11 cellular contexts compared by ENCODE assay signal in the genomic region with DNA sequence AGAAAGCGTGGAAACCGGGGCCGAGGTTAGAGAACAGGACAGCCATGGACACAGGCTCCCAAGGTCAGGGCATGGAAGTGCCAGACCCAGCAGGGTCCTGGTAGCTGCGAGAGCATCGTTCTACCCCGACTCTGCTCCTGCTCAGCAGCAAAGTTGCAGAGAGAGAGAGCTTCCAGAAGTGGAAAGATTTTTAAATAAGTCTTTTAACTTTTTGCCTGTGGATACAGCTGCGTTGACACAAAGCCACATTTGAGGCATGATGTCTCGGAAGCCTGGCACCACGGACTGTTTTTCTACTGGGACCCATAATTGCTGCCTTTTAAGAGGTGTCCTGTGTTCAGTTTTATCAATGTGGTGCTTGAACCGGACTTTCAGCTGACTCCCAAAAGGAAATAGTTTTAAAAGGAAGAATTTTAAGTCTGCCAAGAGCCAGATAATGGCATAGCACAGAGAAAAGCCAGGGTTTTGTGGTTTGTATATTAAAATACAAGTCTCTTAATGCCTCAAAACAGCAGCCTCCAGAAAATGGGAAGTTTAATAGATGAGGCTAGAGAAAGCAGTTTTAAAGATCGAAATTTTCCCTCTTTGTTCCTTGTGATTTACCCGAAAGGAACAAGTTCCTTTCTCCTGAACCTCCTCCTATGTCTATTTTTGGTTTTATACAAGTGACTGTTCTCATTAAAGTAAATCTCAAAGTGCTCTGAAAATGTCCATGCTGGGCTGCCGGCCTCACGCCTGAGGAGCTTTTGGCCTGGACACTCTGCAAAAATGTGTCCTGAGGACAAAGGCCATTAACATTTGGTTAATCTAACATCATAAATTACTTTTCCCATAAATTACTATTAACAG.
DNase-seq lines count a peak whose midpoint lies in the region; ATAC-seq and TF ChIP-seq lines count a peak whose summit lies in the region.
"Had no signal": no experiment of that assay in that cellular context is flagged by ENCODE, and none has a peak within 500 bp of the region (broad histone marks: within the 10 kb centered on the region; RNA-seq: fewer than 3 reads in every experiment).

No MANE protein-coding gene starts in this region.

- H3K4me3 Mint-ChIP-seq in neural crest cell = no peak overlapping the region
- H3K4me3 Mint-ChIP-seq: activated naive CD4-positive, alpha-beta T cell treated with anti-CD3 and anti-CD28 coated beads, Interleukin-2, amount 50 U/mL, for 24 hours had no signal

- H3K27me3 Mint-ChIP-seq in neural crest cell (ENCODE audit: low read depth) = no peaks in the 10 kb centered on the region

- peak overlapping the region in 3 of 4 donors; percentile 30 to 63 (median 34) for H3K27ac ChIP-seq in tibial nerve
- H3K27ac ChIP-seq: foreskin keratinocyte, neutrophil had no signal

- peaks cover 13% of the 10 kb centered on the region for H3K4me1 Mint-ChIP-seq in neural crest cell
- H3K4me1 Mint-ChIP-seq: activated naive CD4-positive, alpha-beta T cell treated with anti-CD3 and anti-CD28 coated beads, Interleukin-2, amount 50 U/mL, for 24 hours had no signal

- no peaks in the 10 kb centered on the region for H3K27me3 ChIP-seq in tibial nerve
- H3K27me3 ChIP-seq: foreskin keratinocyte, neutrophil had no signal

- WGBS in tibial nerve, 2 donors = 18 to 20% methylated on average over 14 of the region's 14 CpGs

- no peak for TF ChIP-seq EP300 in tibial nerve (IDR thresholded peaks at IDR 0.05)

- H3K4me1 ChIP-seq in tibial nerve = peaks cover 0 to 24% (median 16%) of the 10 kb centered on the region in 4 donors
- H3K4me1 ChIP-seq: foreskin keratinocyte had no signal

- no peak for TF ChIP-seq POLR2A in tibial nerve (IDR thresholded peaks at IDR 0.05)

- ATAC-seq in GM18868 (IDR thresholded peaks at IDR 0.05; ENCODE audit: unreplicated experiment) (no peak), HG03432 (IDR thresholded peaks at IDR 0.05; ENCODE audit: unreplicated experiment) (no peak)
- ATAC-seq: foreskin keratinocyte had no signal

- peak overlapping the region; percentile 81 for H3K27ac Mint-ChIP-seq in neural crest cell (ENCODE audit: unreplicated experiment)
- H3K27ac Mint-ChIP-seq: activated naive CD4-positive, alpha-beta T cell treated with anti-CD3 and anti-CD28 coated beads, Interleukin-2, amount 50 U/mL, for 24 hours had no signal

- TF ChIP-seq CTCF in neural crest cell (conservative IDR thresholded peaks at IDR 0.05) = no peak
- TF ChIP-seq CTCF in tibial nerve (IDR thresholded peaks at IDR 0.05) = no peak

- H3K4me3 ChIP-seq in tibial nerve = no peak overlapping the region

- H3K36me3 ChIP-seq in tibial nerve = no peaks in the 10 kb centered on the region
- H3K36me3 ChIP-seq: neutrophil had no signal

- DNase-seq in amygdala (lab: John Stamatoyannopoulos, UW) (peak in 39 of 56 donors; percentile 14 to 71 (median 39)), head of caudate nucleus (peak in 36 of 42 donors; percentile 27 to 77 (median 54)), neural crest cell (ENCODE audit: low read depth, low spot score) (no peak), tibial nerve (ENCODE audit: low spot score in 2 of 2) (peak in 1 of 2 donors; percentile 27), LoVo (ENCODE audit: low spot score) (no peak)
- no peak for DNase-seq in activated CD4-positive, alpha-beta T cell treated with anti-CD3 and anti-CD28 coated beads, Interleukin-2, amount 50 U/mL, for 48 hours
- DNase-seq: foreskin keratinocyte had no signal

- intact Hi-C loops in head of caudate nucleus (cut with DNase I) = no loop called here

- H3K9me3 ChIP-seq in tibial nerve = no peaks in the 10 kb centered on the region
- H3K9me3 ChIP-seq: neutrophil had no signal

- no peaks in the 10 kb centered on the region for H3K9me3 Mint-ChIP-seq in neural crest cell
- H3K9me3 Mint-ChIP-seq: activated naive CD4-positive, alpha-beta T cell treated with anti-CD3 and anti-CD28 coated beads, Interleukin-2, amount 50 U/mL, for 24 hours had no signal

- H3K36me3 Mint-ChIP-seq in neural crest cell (ENCODE audit: low read depth) = peaks cover 4% of the 10 kb centered on the region
- H3K36me3 Mint-ChIP-seq: activated naive CD4-positive, alpha-beta T cell treated with anti-CD3 and anti-CD28 coated beads, Interleukin-2, amount 50 U/mL, for 24 hours had no signal

Comparison
In these comparisons a context has a peak if more than half of its experiments do, and no peak if none do; other contexts are left out.
1. DNase-seq: peak in amygdala (39 of 56) and head of caudate nucleus (36 of 42); none in neural crest cell (single experiment), activated CD4-positive, alpha-beta T cell treated with anti-CD3 and anti-CD28 coated beads, Interleukin-2, amount 50 U/mL, for 48 hours (0 of 2) and LoVo (single experiment).